8 cellular contexts compared by ENCODE assay signal in genomic region chr17:44898768-44899073, GRCh38.
DNase-seq lines count a peak whose midpoint lies in the region; TF ChIP-seq lines count a peak whose summit lies in the region.

No MANE protein-coding gene starts in this region.

- H3K27me3 ChIP-seq in muscle layer of colon (ENCODE audit: control insufficient read depth in 1 of 2, insufficient read depth in 2 of 2, low read length in 2 of 2): no peaks in the 10 kb centered on the region

- peaks cover 25% of the 10 kb centered on the region for H3K4me1 ChIP-seq in muscle layer of colon (ENCODE audit: insufficient read depth, low read length)

- H3K9ac ChIP-seq in muscle layer of colon (ENCODE audit: low read length): peak overlapping the region; percentile 93

- H3K4me3 ChIP-seq in GM12865 (ENCODE audit: low read depth, low read length) (peak overlapping the region; percentile 62), choroid plexus epithelial cell (ENCODE audit: low read depth, low read length) (peak overlapping the region; percentile 86), muscle layer of colon (ENCODE audit: low read depth in 1 of 2, low read length in 2 of 2) (peak overlapping the region; percentile 86 to 97)

- TF ChIP-seq CTCF in GM12865 (IDR thresholded peaks at IDR 0.05; ENCODE audit: insufficient read depth, low read depth, low read length, missing control alignments): no peak
- TF ChIP-seq CTCF in choroid plexus epithelial cell (conservative IDR thresholded peaks at IDR 0.05; ENCODE audit: low read depth, low read length): no peak
- no peak for TF ChIP-seq CTCF in GM10266 (IDR thresholded peaks at IDR 0.05; ENCODE audit: control insufficient read depth, insufficient read depth, low read depth, missing control alignments)

- DNase-seq in GM12865 (ENCODE audit: low read depth) (peak; percentile 61), NOMO-1 (lab: John Stamatoyannopoulos, UW; ENCODE audit: unreplicated experiment in 2 of 2) (peak; percentile 73 to 88), choroid plexus epithelial cell (ENCODE audit: low read depth) (peak; percentile 52), anterior cingulate cortex (lab: John Stamatoyannopoulos, UW) (no peak), GOT3 (lab: John Stamatoyannopoulos, UW) (no peak), GM10266 (ENCODE audit: extremely low spot score) (no peak)
- no peak for DNase-seq in stimulated activated CD4-positive, alpha-beta T cell treated with anti-CD3 and anti-CD28 coated beads, Interleukin-12 subunit alpha, Interleukin-12 subunit beta, amount 100 ng/mL, for 4 hours

- peak overlapping the region; percentile 96 for H3K27ac ChIP-seq in muscle layer of colon (ENCODE audit: low read depth, low read length)

- H3K36me3 ChIP-seq in muscle layer of colon (ENCODE audit: insufficient read depth, low read length): no peaks in the 10 kb centered on the region

- no peaks in the 10 kb centered on the region for H3K9me3 ChIP-seq in muscle layer of colon (ENCODE audit: low read length)

Comparison
In these comparisons a context has a peak if more than half of its experiments do, and no peak if none do; other contexts are left out.
1. DNase-seq: peak in GM12865 (single experiment), NOMO-1 (2 of 2) and choroid plexus epithelial cell (single experiment); none in anterior cingulate cortex (0 of 58), GOT3 (single experiment), GM10266 (single experiment) and stimulated activated CD4-positive, alpha-beta T cell treated with anti-CD3 and anti-CD28 coated beads, Interleukin-12 subunit alpha, Interleukin-12 subunit beta, amount 100 ng/mL, for 4 hours (single experiment).
2. Peak in every context shown above with its lines, with median percentiles within 50 percentile points of each other: H3K4me3 ChIP-seq.